ENCODE assay signal across 9 cellular contexts in genomic region chr7:156969972-156970420, GRCh38. TPM values are rescaled to one million over a fixed set of nuclear protein-coding genes. Genes with fewer than 3 reads are reported as not detected.
DNase-seq lines count a peak whose midpoint lies in the region; ATAC-seq, FAIRE-seq and TF ChIP-seq lines count a peak whose summit lies in the region.
"Had no signal": no experiment of that assay in that cellular context is flagged by ENCODE, and none has a peak within 500 bp of the region (broad histone marks: within the 10 kb centered on the region; RNA-seq: fewer than 3 reads in every experiment).

No MANE protein-coding gene starts in this region.

- H3K27ac ChIP-seq in kidney (ENCODE audit: low read depth in 2 of 2, low read length in 2 of 2): no peak overlapping the region

- ATAC-seq in T-helper 17 cell (peak; percentile 45), HG02885 (IDR thresholded peaks at IDR 0.05; ENCODE audit: poor library complexity, unreplicated experiment) (no peak)

- no peaks in the 10 kb centered on the region for H3K9me3 ChIP-seq in T-helper 17 cell (ENCODE audit: control insufficient read depth, low read length, poor library complexity, severe bottlenecking)
- no peaks in the 10 kb centered on the region for H3K9me3 ChIP-seq in kidney (ENCODE audit: control insufficient read depth in 1 of 2, low read length in 2 of 2)

- FAIRE-seq in kidney (lab: Jason Lieb, UNC): no peak
- FAIRE-seq: colon had no signal

- TF ChIP-seq CTCF in AG10803 (conservative IDR thresholded peaks at IDR 0.05; ENCODE audit: low read length) (peak; percentile 46), GM13976 (IDR thresholded peaks at IDR 0.05; ENCODE audit: borderline replicate concordance, control extremely low read depth, extremely low read depth, insufficient read depth, missing control alignments) (peak; percentile 11), kidney (IDR thresholded peaks at IDR 0.05; ENCODE audit: borderline replicate concordance, extremely low read depth, insufficient read depth) (peak; percentile 15)

- in situ Hi-C loops in GM13976 (cut with MboI; ENCODE audit: low sequenced_read_pairs, unreplicated experiment): no loop called here

- no peak overlapping the region for H3K4me3 ChIP-seq in AG10803 (ENCODE audit: low read length)
- no peak overlapping the region for H3K4me3 ChIP-seq in kidney (ENCODE audit: low read length in 2 of 2)

- H3K9ac ChIP-seq in kidney (ENCODE audit: low read length in 2 of 2): no peak overlapping the region

- H3K27me3 Mint-ChIP-seq in T-helper 17 cell: no peaks in the 10 kb centered on the region

- no peak overlapping the region for H3K4me3 Mint-ChIP-seq in T-helper 17 cell

- intact Hi-C loops in kidney (cut with DNase I): no loop called here

- no peaks in the 10 kb centered on the region for H3K4me1 ChIP-seq in kidney (ENCODE audit: control insufficient read depth in 1 of 2, insufficient read depth in 1 of 2, low read depth in 1 of 2, low read length in 2 of 2)

- peaks cover 2% of the 10 kb centered on the region for H3K4me1 Mint-ChIP-seq in T-helper 17 cell

- DNase-seq in AG10803 (ENCODE audit: low read depth) (peak; percentile 16), GM13976 (ENCODE audit: low spot score) (no peak), T-helper 17 cell (no peak), kidney (no peak), hepatic stellate cell (ENCODE audit: low spot score) (no peak), D341Med (ENCODE audit: low spot score) (no peak), SIG-M5 treated with dmso at 0.1 percent for 504 hours (lab: John Stamatoyannopoulos, UW; ENCODE audit: unreplicated experiment) (no peak)

- H3K36me3 Mint-ChIP-seq in T-helper 17 cell (ENCODE audit: low read depth): no peaks in the 10 kb centered on the region

- peaks cover 13 to 15% of the 10 kb centered on the region in 2 donors for H3K36me3 ChIP-seq in kidney (ENCODE audit: control insufficient read depth in 1 of 2, insufficient read depth in 2 of 2, low read length in 2 of 2)

- no peak overlapping the region for H3K27ac Mint-ChIP-seq in T-helper 17 cell

RNA-seq across cellular contexts. Expression of gene NOM1, which starts 20.5 kb away (rescaled TPM):
- 10 to 100 TPM; 31.3 to 35.8 TPM for total RNA-seq in T-helper 17 cell
- total RNA-seq in kidney: 17.6 TPM
- 5.8 TPM for polyA plus RNA-seq in kidney (ENCODE audit: insufficient read depth, low read depth, low replicate concordance)

RNA-seq across cellular contexts. Expression of gene MNX1, which starts 40.5 kb away (rescaled TPM):
- total RNA-seq in T-helper 17 cell (under 1 TPM; 0.15 to 0.21 TPM), kidney (1.1 TPM)
- not detected for polyA plus RNA-seq in kidney (ENCODE audit: insufficient read depth, low read depth, low replicate concordance)
